In genomic region chr2:167200025-167200424, GRCh38 we compare ENCODE assay signal across 20 cellular contexts.
DNase-seq lines count a peak whose midpoint lies in the region; ATAC-seq, FAIRE-seq and TF ChIP-seq lines count a peak whose summit lies in the region.
"Had no signal": no experiment of that assay in that cellular context is flagged by ENCODE, and none has a peak within 500 bp of the region (broad histone marks: within the 10 kb centered on the region; RNA-seq: fewer than 3 reads in every experiment).

No MANE protein-coding gene starts in this region.

- H3K4me2 ChIP-seq in SK-N-SH, result no peak overlapping the region

- peaks cover 6% of the 10 kb centered on the region for H3K4me1 Mint-ChIP-seq in Caco-2 (ENCODE audit: low read depth, unreplicated experiment)
- H3K4me1 Mint-ChIP-seq in brain, result peaks cover 46% of the 10 kb centered on the region
- H3K4me1 Mint-ChIP-seq in progenitor cell of endocrine pancreas (ENCODE audit: low read depth), result peaks cover 27% of the 10 kb centered on the region
- H3K4me1 Mint-ChIP-seq: B cell; CD4-positive, CD25-positive, alpha-beta regulatory T cell; CD8-positive, alpha-beta memory T cell; H9 had no signal

- no peak for ATAC-seq in GM21528 (IDR thresholded peaks at IDR 0.05; ENCODE audit: low FRiP score, unreplicated experiment)

- no peak for TF ChIP-seq EP300 in SK-N-SH (IDR thresholded peaks at IDR 0.05; ENCODE audit: borderline replicate concordance in 1 of 2, low read depth in 1 of 2, low read length in 1 of 2)

- H3K9me2 ChIP-seq in SK-N-SH, result no peaks in the 10 kb centered on the region

- H3K9me3 Mint-ChIP-seq in Caco-2 (ENCODE audit: unreplicated experiment) (no peaks in the 10 kb centered on the region), brain (no peaks in the 10 kb centered on the region), progenitor cell of endocrine pancreas (ENCODE audit: low read depth) (no peaks in the 10 kb centered on the region)
- H3K9me3 Mint-ChIP-seq: H9 had no signal

- no peaks in the 10 kb centered on the region for H3K27me3 ChIP-seq in Caco-2 (replicated peaks; ENCODE audit: control insufficient read depth, insufficient read depth, low read length)
- H3K27me3 ChIP-seq in SK-N-SH (ENCODE audit: insufficient read depth), result no peaks in the 10 kb centered on the region

- TF ChIP-seq RAD21 in SK-N-SH (IDR thresholded peaks at IDR 0.05; ENCODE audit: low read length), result no peak

- no peaks in the 10 kb centered on the region for H3K79me2 ChIP-seq in SK-N-SH (ENCODE audit: insufficient read depth)

- DNase-seq in Caco-2 (no peak), progenitor cell of endocrine pancreas (ENCODE audit: low spot score, unreplicated experiment) (no peak), GM19239 (ENCODE audit: insufficient read length, low spot score) (no peak), SK-N-SH (no peak)
- DNase-seq: C1 segment of cervical spinal cord; CD4-positive, CD25-positive, alpha-beta regulatory T cell; CD8-positive, alpha-beta memory T cell; COR-L47; DMS153; DMS79; GDM1; H9; IMR-90 had no signal

- H3K27ac Mint-ChIP-seq in Caco-2 (ENCODE audit: unreplicated experiment) (peak overlapping the region; percentile 39), brain (peak overlapping the region in 3 of 5 experiments; percentile 14 to 73 (median 64)), progenitor cell of endocrine pancreas (peak overlapping the region; percentile 43)
- H3K27ac Mint-ChIP-seq: B cell; CD4-positive, CD25-positive, alpha-beta regulatory T cell; CD8-positive, alpha-beta memory T cell; H9 had no signal

- peaks cover 4% of the 10 kb centered on the region for H3F3A ChIP-seq in SK-N-SH (replicated peaks; ENCODE audit: insufficient read depth)

- no peak overlapping the region for H3K27ac ChIP-seq in SK-N-SH (ENCODE audit: low read depth in 2 of 2, low read length in 1 of 2)

- H3K4me1 ChIP-seq in Caco-2, result peaks cover 10% of the 10 kb centered on the region; the same call in 1 of the 2 replicates
- H3K4me1 ChIP-seq in SK-N-SH (ENCODE audit: control insufficient read depth in 1 of 2, insufficient read depth in 2 of 2, low read depth in 1 of 2, low read length in 1 of 2), result peaks cover 8% of the 10 kb centered on the region in 2 experiments; a peak in 2 of 4 replicates

- H3K4me3 Mint-ChIP-seq in Caco-2 (ENCODE audit: unreplicated experiment), result no peak overlapping the region
- no peak overlapping the region for H3K4me3 Mint-ChIP-seq in brain
- no peak overlapping the region for H3K4me3 Mint-ChIP-seq in progenitor cell of endocrine pancreas (ENCODE audit: low read depth)
- H3K4me3 Mint-ChIP-seq: B cell; CD4-positive, CD25-positive, alpha-beta regulatory T cell; CD8-positive, alpha-beta memory T cell; H9 had no signal

- H3K9me3 ChIP-seq in Caco-2 (no peaks in the 10 kb centered on the region), SK-N-SH (no peaks in the 10 kb centered on the region)

- WGBS in SK-N-SH (ENCODE audit: low lambda C conversion rate), result 85% methylated on average over 5 of the region's 5 CpGs

- no TSS peak for BruUV-seq in Caco-2 (replicated peaks; lab: Mats Ljungman, UMichigan)

- peaks cover 3% of the 10 kb centered on the region for H3K27me3 Mint-ChIP-seq in Caco-2 (ENCODE audit: insufficient read depth, unreplicated experiment)
- no peaks in the 10 kb centered on the region for H3K27me3 Mint-ChIP-seq in brain
- H3K27me3 Mint-ChIP-seq in progenitor cell of endocrine pancreas, result no peaks in the 10 kb centered on the region
- H3K27me3 Mint-ChIP-seq: B cell; CD4-positive, CD25-positive, alpha-beta regulatory T cell; CD8-positive, alpha-beta memory T cell had no signal

- no peaks in the 10 kb centered on the region for H3K36me3 ChIP-seq in Caco-2 (ENCODE audit: control insufficient read depth, insufficient read depth, low read length)
- H3K36me3 ChIP-seq in SK-N-SH (replicated peaks in 1 of 2; ENCODE audit: control insufficient read depth in 1 of 2, insufficient read depth in 2 of 2, low read length in 1 of 2), result no peaks in the 10 kb centered on the region

- H3K36me3 Mint-ChIP-seq in Caco-2 (ENCODE audit: insufficient read depth, unreplicated experiment) (no peaks in the 10 kb centered on the region), brain (no peaks in the 10 kb centered on the region), progenitor cell of endocrine pancreas (ENCODE audit: insufficient read depth) (no peaks in the 10 kb centered on the region)
- H3K36me3 Mint-ChIP-seq: CD4-positive, CD25-positive, alpha-beta regulatory T cell; CD8-positive, alpha-beta memory T cell had no signal

- POLR2A ChIA-PET in Caco-2 (lab: Charles Lee), result no interaction called here
- POLR2A ChIA-PET in SK-N-SH (lab: Yijun Ruan, JAX), result no interaction called here

- no peak overlapping the region for H2AFZ ChIP-seq in SK-N-SH (ENCODE audit: low read depth)

- no peak for FAIRE-seq in GM19239 (lab: Jason Lieb, UNC)
- FAIRE-seq: GM12892, GM18507, H1, HTR-8/SVneo had no signal

- no peaks in the 10 kb centered on the region for H4K20me1 ChIP-seq in SK-N-SH (ENCODE audit: insufficient read depth)

- CTCF ChIA-PET in Caco-2 (lab: Charles Lee) (no interaction called here), SK-N-SH (lab: Yijun Ruan, JAX) (interaction anchor here (4.2 kb wide), 1 partner anchor 12 kb away, joined by 24 read pairs; no protein-coding TSS in a partner anchor)

- H3K4me3 ChIP-seq in Caco-2 (ENCODE audit: low read depth, low read length) (no peak overlapping the region), SK-N-SH (ENCODE audit: low read depth in 2 of 2, low read length in 1 of 2) (no peak overlapping the region)

- H3K9ac ChIP-seq in SK-N-SH, result no peak overlapping the region

- TF ChIP-seq CTCF in Caco-2 (IDR thresholded peaks at IDR 0.05; ENCODE audit: insufficient read depth in 1 of 2, low read depth in 1 of 2, low read length in 1 of 2, severe bottlenecking in 1 of 2, unreplicated experiment in 1 of 2) (no peak), brain (conservative IDR thresholded peaks at IDR 0.05) (no peak), progenitor cell of endocrine pancreas (IDR thresholded peaks at IDR 0.05; ENCODE audit: unreplicated experiment) (no peak), SK-N-SH (IDR thresholded peaks at IDR 0.05) (no peak)

- intact Hi-C loops in Caco-2 (cut with micrococcal nuclease; ENCODE audit: unreplicated experiment), result no loop called here

TF ChIP-seq in SK-N-SH, 30 proteins besides CTCF, POLR2A, EP300 and RAD21:
- TF ChIP-seq TEAD4 (IDR thresholded peaks at IDR 0.05; ENCODE audit: borderline replicate concordance, insufficient read depth) (no peak), SMC3 (IDR thresholded peaks at IDR 0.05; ENCODE audit: low read depth, low read length) (no peak)
TF ChIP-seq in SK-N-SH: peak in this region for 0.
